Comparison of ENCODE assay signal across 8 cellular contexts in genomic region chr15:23648920-23649515, GRCh38. TPM values are rescaled to one million over a fixed set of nuclear protein-coding genes. Genes with fewer than 3 reads are reported as not detected.
A peak's percentile ranks its signal among the peaks of the same experiment; 100 is the strongest.
DNase-seq lines count a peak whose midpoint lies in the region; ATAC-seq and TF ChIP-seq lines count a peak whose summit lies in the region.

No MANE protein-coding gene starts in this region.

- peaks cover 5% of the 10 kb centered on the region for H3K27me3 Mint-ChIP-seq in T-helper 17 cell

- H3K4me3 Mint-ChIP-seq in T-helper 17 cell = no peak overlapping the region

- H3K36me3 ChIP-seq in iPS-20b (ENCODE audit: insufficient read depth, low read depth, low read length) (no peaks in the 10 kb centered on the region), thyroid gland (no peaks in the 10 kb centered on the region)

- H3K36me3 Mint-ChIP-seq in T-helper 17 cell (ENCODE audit: low read depth) = no peaks in the 10 kb centered on the region

- TF ChIP-seq CTCF in AG09309 (IDR thresholded peaks at IDR 0.05; ENCODE audit: control insufficient read depth, insufficient read depth, low read depth, low read length, missing control alignments) = peak; percentile 43
- TF ChIP-seq CTCF in thyroid gland (IDR thresholded peaks at IDR 0.05) = peak in 5 of 6 experiments; percentile 19 to 60 (median 43)

- WGBS in thyroid gland, 2 donors = 24 to 27% methylated on average over 6 of the region's 6 CpGs

- intact Hi-C loops in thyroid gland (cut with DNase I) = loop anchor here (10.0 kb wide), 1 partner anchor 226 kb away; no protein-coding TSS in a partner anchor

- peaks cover 2% of the 10 kb centered on the region for H3K4me1 Mint-ChIP-seq in T-helper 17 cell

- H3K27me3 ChIP-seq in iPS-20b (ENCODE audit: insufficient read depth, low read length) = peaks cover 12% of the 10 kb centered on the region
- H3K27me3 ChIP-seq in thyroid gland = no peaks in the 10 kb centered on the region

- ATAC-seq in GM18868 (IDR thresholded peaks at IDR 0.05; ENCODE audit: unreplicated experiment) = peak; percentile 50
- ATAC-seq in T-helper 17 cell = no peak

- no peak overlapping the region for H3K4me3 ChIP-seq in AG09309 (ENCODE audit: control insufficient read depth, low read depth, low read length)
- 0 out of 2 replicates have a peak overlapping the region, but pooled peaks have one; percentile 86 for H3K4me3 ChIP-seq in iPS-20b (ENCODE audit: low read length)
- no peak overlapping the region for H3K4me3 ChIP-seq in thyroid gland (replicated peaks in 1 of 3)

- no peak overlapping the region for H3K9ac ChIP-seq in iPS-20b (ENCODE audit: low read depth, low read length)

- no peak overlapping the region for H3K27ac ChIP-seq in iPS-20b (ENCODE audit: low read length)
- H3K27ac ChIP-seq in thyroid gland = no peak overlapping the region

- H3K27ac Mint-ChIP-seq in T-helper 17 cell = no peak overlapping the region

- H3K9me3 ChIP-seq in iPS-20b (ENCODE audit: insufficient read depth, low read depth, low read length) = peaks cover 9% of the 10 kb centered on the region
- no peaks in the 10 kb centered on the region for H3K9me3 ChIP-seq in thyroid gland
- no peaks in the 10 kb centered on the region for H3K9me3 ChIP-seq in T-helper 17 cell (ENCODE audit: control insufficient read depth, low read length, poor library complexity, severe bottlenecking)

- DNase-seq in AG09309 (ENCODE audit: low read depth) (no peak), UCSD-AML1 (lab: John Stamatoyannopoulos, UW; ENCODE audit: unreplicated experiment) (peak; percentile 13), thyroid gland (peak; percentile 49), NCI-H187 (lab: John Stamatoyannopoulos, UW) (no peak), T-helper 17 cell (no peak), NCI-H526 treated with DMSO at 0.1 percent for 48 hours (lab: John Stamatoyannopoulos, UW) (no peak)

- TF ChIP-seq POLR2A in thyroid gland (IDR thresholded peaks at IDR 0.05) = no peak

- H3K4me1 ChIP-seq in iPS-20b (ENCODE audit: insufficient read depth, low read length) = no peaks in the 10 kb centered on the region
- no peaks in the 10 kb centered on the region for H3K4me1 ChIP-seq in thyroid gland

RNA-seq across cellular contexts. Expression of gene MAGEL2, which starts 1.4 kb away (rescaled TPM):
- total RNA-seq in thyroid gland (1 to 10 TPM in 2 of 4 donors, under 1 TPM in 2; 0.13 to 1.8 (median 0.96) TPM), T-helper 17 cell (not detected)

RNA-seq across cellular contexts. Expression of gene NDN, which starts 38.1 kb away (rescaled TPM):
- total RNA-seq in thyroid gland (10 to 100 TPM; 34.2 to 60.2 (median 46.6) TPM), T-helper 17 cell (not detected)

Comparison
In these comparisons a context has a peak if more than half of its experiments do, and no peak if none do; other contexts are left out.
1. DNase-seq: peak in UCSD-AML1 (single experiment) and thyroid gland (2 of 2); none in AG09309 (single experiment), NCI-H187 (0 of 2), T-helper 17 cell (0 of 3) and NCI-H526 treated with DMSO at 0.1 percent for 48 hours (single experiment).
2. RNA of gene NDN, which starts 38.1 kb away (total RNA-seq): 34.2 to 60.2 TPM in thyroid gland; not detected in T-helper 17 cell; every median in the first group is over 10 times any median in the second.